In the genomic region with DNA sequence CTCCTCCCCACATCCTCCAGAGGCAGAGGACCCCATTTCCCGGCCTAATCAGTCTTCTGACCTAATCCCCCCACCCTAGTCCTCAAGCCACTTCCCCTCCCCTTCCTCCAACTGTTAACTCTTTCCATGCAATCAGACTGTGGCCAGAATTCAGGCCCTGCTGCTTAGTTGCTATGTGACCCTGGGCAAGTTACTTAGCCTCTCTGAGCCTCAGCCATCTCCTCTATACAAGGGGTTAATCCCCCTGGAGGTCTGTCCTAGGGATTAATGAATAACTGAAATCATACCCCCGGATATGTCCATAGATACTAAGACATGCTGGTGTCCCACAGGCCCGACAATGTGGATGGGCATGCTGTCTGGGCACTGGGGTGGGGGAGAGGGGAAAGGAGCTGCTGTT, we compare ENCODE assay signal across 20 cellular contexts. TPM values are rescaled to one million over a fixed set of nuclear protein-coding genes. Genes with fewer than 3 reads are reported as not detected.
DNase-seq lines count a peak whose midpoint lies in the region; ATAC-seq and TF ChIP-seq lines count a peak whose summit lies in the region.
"Had no signal": no experiment of that assay in that cellular context is flagged by ENCODE, and none has a peak within 500 bp of the region (broad histone marks: within the 10 kb centered on the region; RNA-seq: fewer than 3 reads in every experiment).

No MANE protein-coding gene starts in this region.

- DNase-seq in adrenal gland = no peak
- DNase-seq in osteocyte (ENCODE audit: extremely low spot score, unreplicated experiment) = no peak
- no peak for DNase-seq in effector CD8-positive, alpha-beta T cell (lab: John Stamatoyannopoulos, UW)
- no peak for DNase-seq in HCEC 1CT
- DNase-seq: CD8-positive, alpha-beta memory T cell; DMS53; KBM-7; NCI-H1694 treated with DMSO at 0.1 percent for 48 hours; NCI-H2227 treated with DMSO at 0.1 percent for 48 hours; NCI-H510A treated with DMSO at 0.1 percent for 48 hours; NCI-H774; PC-3; RPMI8226; SJCRH30 had no signal

- H3K4me1 ChIP-seq in BLaER1 (peaks cover 63% of the 10 kb centered on the region), adrenal gland (replicated peaks in 1 of 2) (peaks cover 50 to 100% of the 10 kb centered on the region in 2 donors), stomach smooth muscle (ENCODE audit: control insufficient read depth, insufficient read depth, low read length) (peaks cover 60% of the 10 kb centered on the region)

- H3K27me3 ChIP-seq in BLaER1 (no peaks in the 10 kb centered on the region), adrenal gland (no peaks in the 10 kb centered on the region), stomach smooth muscle (ENCODE audit: control insufficient read depth in 1 of 2, insufficient read depth in 2 of 2, low read length in 2 of 2) (no peaks in the 10 kb centered on the region)
- H3K27me3 ChIP-seq: BLaER1 treated with 17β-estradiol and CSF1 and Interleukin-3, amounts not matched to agents 10 nM and 100 nM; SJCRH30 had no signal

- WGBS in adrenal gland, 4 donors = 41 to 63% (median 56%) methylated on average over 2 to 3 of the region's 3 CpGs

- no peak overlapping the region for H3K4me3 Mint-ChIP-seq in osteocyte (ENCODE audit: unreplicated experiment)

- H3K4me3 ChIP-seq in BLaER1 = no peak overlapping the region
- no peak overlapping the region for H3K4me3 ChIP-seq in adrenal gland
- no peak overlapping the region for H3K4me3 ChIP-seq in stomach smooth muscle (ENCODE audit: low read length in 2 of 2)
- H3K4me3 ChIP-seq: A549; BLaER1 treated with 17β-estradiol and CSF1 and Interleukin-3, amounts not matched to agents 10 nM and 100 nM; SJCRH30 had no signal

- H3K9me3 Mint-ChIP-seq in osteocyte (ENCODE audit: unreplicated experiment) = no peaks in the 10 kb centered on the region
- H3K9me3 Mint-ChIP-seq: CD8-positive, alpha-beta memory T cell had no signal

- H3K4me1 Mint-ChIP-seq in osteocyte (ENCODE audit: unreplicated experiment) = peaks cover 42% of the 10 kb centered on the region

- peaks cover 85% of the 10 kb centered on the region for H3K36me3 ChIP-seq in BLaER1
- H3K36me3 ChIP-seq in adrenal gland (replicated peaks in 1 of 2) = no peaks in the 10 kb centered on the region
- H3K36me3 ChIP-seq in stomach smooth muscle (ENCODE audit: control insufficient read depth in 2 of 2, insufficient read depth in 2 of 2, low read length in 2 of 2) = peaks cover 5 to 6% of the 10 kb centered on the region in 2 donors

- H3K36me3 Mint-ChIP-seq in osteocyte (ENCODE audit: unreplicated experiment) = peaks cover 9% of the 10 kb centered on the region

- TF ChIP-seq POLR2A in adrenal gland (IDR thresholded peaks at IDR 0.05) = no peak

- H3K9me3 ChIP-seq in BLaER1 (no peaks in the 10 kb centered on the region), adrenal gland (replicated peaks in 1 of 3) (no peaks in the 10 kb centered on the region), stomach smooth muscle (ENCODE audit: control insufficient read depth in 2 of 2, low read length in 2 of 2) (no peaks in the 10 kb centered on the region)
- H3K9me3 ChIP-seq: A549; BLaER1 treated with 17β-estradiol and CSF1 and Interleukin-3, amounts not matched to agents 10 nM and 100 nM; SJCRH30 had no signal

- no peak for TF ChIP-seq CTCF in adrenal gland (IDR thresholded peaks at IDR 0.05)
- TF ChIP-seq CTCF in osteocyte (IDR thresholded peaks at IDR 0.05) = no peak

- H3K9ac ChIP-seq in BLaER1 (no peak overlapping the region), stomach smooth muscle (ENCODE audit: low read length in 2 of 2) (peak overlapping the region; percentile 13 to 27)

- H3K4me2 ChIP-seq in BLaER1 = no peak overlapping the region
- H3K4me2 ChIP-seq: A549 had no signal

- intact Hi-C loops in adrenal gland (cut with DNase I) = no loop called here

- no peak for ATAC-seq in GM18517 (IDR thresholded peaks at IDR 0.05; ENCODE audit: unreplicated experiment)
- ATAC-seq: A549, PC-3 had no signal

- peaks cover 100% of the 10 kb centered on the region for H4K20me1 ChIP-seq in BLaER1

- H3K27me3 Mint-ChIP-seq in osteocyte (ENCODE audit: unreplicated experiment) = no peaks in the 10 kb centered on the region
- H3K27me3 Mint-ChIP-seq: CD8-positive, alpha-beta memory T cell had no signal

- H3K27ac Mint-ChIP-seq in osteocyte (ENCODE audit: unreplicated experiment) = peak overlapping the region; percentile 43
- H3K27ac Mint-ChIP-seq: CD8-positive, alpha-beta memory T cell had no signal

- H3K27ac ChIP-seq in BLaER1 (0 out of 2 replicates have a peak overlapping the region, but pooled peaks have one; percentile 29), adrenal gland (peak overlapping the region in 3 of 5 donors; percentile 83 to 96 (median 85)), stomach smooth muscle (ENCODE audit: low read length) (peak overlapping the region; percentile 41)
- H3K27ac ChIP-seq: A549, SJCRH30 had no signal

RNA-seq across cellular contexts. Expression of a gene that starts 18.3 kb away (rescaled TPM):
- 100 to 1,000 TPM in 1 of 8 donors, 10 to 100 TPM in 7; 43.9 to 111 (median 71.8) TPM for total RNA-seq in adrenal gland
- 10 to 100 TPM; 10.4 to 98.5 (median 27.0) TPM for polyA plus RNA-seq in adrenal gland
- total RNA-seq in osteocyte = 118 and 124 TPM in 2 replicates

RNA-seq across cellular contexts. Expression of a gene that starts 49.3 kb away (rescaled TPM):
- 10 to 100 TPM in 4 of 8 donors, 1 to 10 TPM in 4; 4.7 to 16.0 (median 10.4) TPM for total RNA-seq in adrenal gland
- polyA plus RNA-seq in adrenal gland = 10 to 100 TPM in 2 of 3 donors, 1 to 10 TPM in 1; 6.0 to 51.9 (median 11.3) TPM
- total RNA-seq in osteocyte = not detected in 2 replicates
- total RNA-seq: H4, PC-3, SJCRH30 had no signal
- polyA plus RNA-seq: A549 had no signal

Comparison
In these comparisons a context has a peak if more than half of its experiments do, and no peak if none do; other contexts are left out.
1. H3K27ac ChIP-seq: peak in every context shown above with its lines; median percentile 85 in adrenal gland; 41 in stomach smooth muscle; 29 in BLaER1.